Comparison of ENCODE assay signal across 16 cellular contexts in the genomic region with DNA sequence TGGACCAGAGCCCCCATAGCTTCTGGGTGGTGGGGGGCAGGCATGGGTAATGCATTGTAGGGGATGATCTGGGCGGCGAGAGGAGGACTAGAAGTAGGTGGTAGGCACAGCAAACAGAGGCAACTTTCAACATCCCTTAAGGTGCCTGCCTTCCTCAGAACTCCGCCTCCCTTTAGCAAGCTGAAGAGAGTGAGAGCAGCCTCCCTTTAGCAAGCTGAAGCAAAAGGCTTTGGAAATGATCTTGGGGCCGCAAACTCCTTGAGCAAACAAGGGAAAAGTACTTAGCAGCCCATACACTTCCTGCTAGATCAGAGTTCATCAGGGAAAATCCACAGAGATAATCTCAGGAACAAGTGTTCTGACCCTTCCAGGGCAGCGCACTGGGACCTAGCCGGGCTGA. TPM values are rescaled to one million over a fixed set of nuclear protein-coding genes. Genes with fewer than 3 reads are reported as not detected.
DNase-seq lines count a peak whose midpoint lies in the region; ATAC-seq, FAIRE-seq and TF ChIP-seq lines count a peak whose summit lies in the region.
"Not testable (repeated sequence)": the region's sequence is repeated elsewhere in the genome, so short reads cannot be mapped to it uniquely, and the experiment has no call there.
"Had no signal": no experiment of that assay in that cellular context is flagged by ENCODE, and none has a peak within 500 bp of the region (broad histone marks: within the 10 kb centered on the region; RNA-seq: fewer than 3 reads in every experiment).

No MANE protein-coding gene starts in this region.

- H3K4me3 ChIP-seq in A549; colonic mucosa; HepG2 (replicated peaks in 1 of 3; ENCODE audit: insufficient read depth in 1 of 3, low read depth in 2 of 3, low read length in 3 of 3); rectal smooth muscle tissue (ENCODE audit: low read length); transverse colon: not testable (repeated sequence)

- not testable (repeated sequence) for H3K9me3 ChIP-seq in A549; colonic mucosa; HepG2 (ENCODE audit: low read length); transverse colon

- not testable (repeated sequence) for TF ChIP-seq CTCF in A549 (IDR thresholded peaks at IDR 0.05); GM13977 (IDR thresholded peaks at IDR 0.05; ENCODE audit: extremely low read depth, insufficient read depth, missing control alignments); colonic mucosa (IDR thresholded peaks at IDR 0.05); HepG2 (CRISPR knock-in tag; IDR thresholded peaks at IDR 0.05); transverse colon (IDR thresholded peaks at IDR 0.05)

- not testable (repeated sequence) for H3K79me2 ChIP-seq in HepG2 (ENCODE audit: insufficient read depth, low read length)

- H3K4me2 ChIP-seq in A549 = peak overlapping the region; percentile 39; the same call in 2 of the 3 replicates
- H3K4me2 ChIP-seq in HepG2 (ENCODE audit: low read depth, low read length) = not testable (repeated sequence)

- intact Hi-C loops in colonic mucosa (cut with DNase I); HepG2 (cut with micrococcal nuclease; ENCODE audit: unreplicated experiment); transverse colon (cut with DNase I; ENCODE audit: low total_unique reads): not testable (repeated sequence)

- H3K27ac ChIP-seq in A549 = peak overlapping the region in 1 of 2 experiments; percentile 69; a peak in 3 of 6 replicates
- peak overlapping the region; percentile 47 for H3K27ac ChIP-seq in colonic mucosa
- H3K27ac ChIP-seq in HepG2 (ENCODE audit: extremely low read length, insufficient read depth, low read length) = not testable (repeated sequence)
- peak overlapping the region; percentile 32 for H3K27ac ChIP-seq in rectal smooth muscle tissue (ENCODE audit: low read depth, low read length)
- peak overlapping the region; percentile 43 to 69 (median 57) for H3K27ac ChIP-seq in transverse colon

- CTCF ChIA-PET in A549 (lab: Yijun Ruan, JAX); HepG2 (lab: Yijun Ruan, JAX; ENCODE audit: low intra/inter-chr PET ratio, low total read pairs): not testable (repeated sequence)

- TF ChIP-seq EP300 in A549 (IDR thresholded peaks at IDR 0.05); HepG2 (IDR thresholded peaks at IDR 0.05; ENCODE audit: low read depth in 2 of 2, low read length in 2 of 2); HepG2 (CRISPR knock-in tag; IDR thresholded peaks at IDR 0.05; ENCODE audit: borderline replicate concordance); transverse colon (IDR thresholded peaks at IDR 0.05; ENCODE audit: low read depth): not testable (repeated sequence)

- WGBS in A549 (ENCODE audit: missing lambda C conversion rate) = 85% methylated on average over 3 of the region's 6 CpGs
- WGBS in HepG2 (ENCODE audit: low lambda C conversion rate) = no CpG with 5 or more reads among the region's 6 CpGs
- WGBS in transverse colon (ENCODE audit: low coverage in 1 of 2), 2 donors = 67% methylated on average over 3 of the region's 6 CpGs; no CpG with 5 or more reads in 1 of the 2 donors

- in situ Hi-C loops in GM13977 (cut with MboI; ENCODE audit: low pct_unique_long_range_greater_than_20kb, low sequenced_read_pairs, unreplicated experiment); HepG2 (cut with HindIII; ENCODE audit: extremely low pct_ligation_motif_present, low pct_unique_long_range_greater_than_20kb); transverse colon (cut with MboI; ENCODE audit: low pct_ligation_motif_present in 1 of 4, low pct_unique_long_range_greater_than_20kb in 1 of 4, low sequenced_read_pairs in 3 of 4): not testable (repeated sequence)

- DNase-seq in A549 (ENCODE audit: low read depth in 1 of 2, low spot score in 1 of 2) = peak in 1 of 2 experiments; percentile 10
- peak; percentile 0 for DNase-seq in GM13977 (ENCODE audit: low spot score)
- DNase-seq in colonic mucosa = peak; percentile 27
- peak; percentile 7 for DNase-seq in islet precursor cell
- not testable (repeated sequence) for DNase-seq in HepG2 (ENCODE audit: low spot score); transverse colon

- H4K20me1 ChIP-seq in HepG2 (ENCODE audit: insufficient read depth, low read length) = not testable (repeated sequence)

- ATAC-seq in A549 (peak in 1 of 2 experiments; percentile 56; a peak in 4 of 6 replicates), HepG2 (peak; percentile 35; the same call in 2 of the 3 replicates)

- POLR2A ChIA-PET in A549 (lab: Yijun Ruan, JAX); HepG2 (lab: Yijun Ruan, JAX): not testable (repeated sequence)

- H3K27me3 ChIP-seq in colonic mucosa; HepG2 (ENCODE audit: control insufficient read depth in 1 of 2, insufficient read depth in 2 of 2, low read length in 2 of 2); rectal smooth muscle tissue (ENCODE audit: control insufficient read depth, insufficient read depth, low read length); transverse colon: not testable (repeated sequence)

- not testable (repeated sequence) for TF ChIP-seq POLR2A in A549 (IDR thresholded peaks at IDR 0.05; ENCODE audit: low read length); HepG2 (IDR thresholded peaks at IDR 0.05; ENCODE audit: insufficient read depth in 1 of 2, low read depth in 2 of 2, low read length in 2 of 2); transverse colon (IDR thresholded peaks at IDR 0.05)

- H3K36me3 ChIP-seq in colonic mucosa; HepG2 (replicated peaks in 1 of 2; ENCODE audit: control insufficient read depth in 1 of 2, insufficient read depth in 2 of 2, low read length in 2 of 2); rectal smooth muscle tissue (ENCODE audit: control insufficient read depth, insufficient read depth, low read length); transverse colon: not testable (repeated sequence)

- not testable (repeated sequence) for BruUV-seq in HepG2 (replicated peaks; lab: Mats Ljungman, UMichigan)

- H2AFZ ChIP-seq in HepG2 (ENCODE audit: low read length) = not testable (repeated sequence)

- H3K9ac ChIP-seq in colonic mucosa (ENCODE audit: low read depth in 2 of 2, low read length in 2 of 2); HepG2 (ENCODE audit: insufficient read depth, low read depth, low read length); rectal smooth muscle tissue (ENCODE audit: low read length): not testable (repeated sequence)

- not testable (repeated sequence) for H3K4me1 ChIP-seq in A549; colonic mucosa; HepG2 (ENCODE audit: insufficient read depth, low read length); rectal smooth muscle tissue (ENCODE audit: control insufficient read depth, insufficient read depth, low read length)
- H3K4me1 ChIP-seq in transverse colon = peaks cover 0 to 10% (median 1%) of the 10 kb centered on the region in 4 donors

- not testable (repeated sequence) for TF ChIP-seq RAD21 in A549 (conservative IDR thresholded peaks at IDR 0.05 in 1 of 2, IDR thresholded peaks at IDR 0.05 in 1 of 2); HepG2 (CRISPR knock-in tag; IDR thresholded peaks at IDR 0.05)

- FAIRE-seq in A549 (lab: Jason Lieb, UNC); HepG2 (lab: Jason Lieb, UNC): not testable (repeated sequence)

RNA-seq across cellular contexts. Expression of a gene that starts 18.3 kb away (rescaled TPM):
- polyA plus RNA-seq in A549 (2011; rRNA removed) = 92.3 and 155 TPM in 2 replicates
- polyA plus RNA-seq in A549 (2012; cell fraction: cytosol; rRNA removed) = 184 and 202 TPM in 2 replicates
- 317 and 331 TPM in 2 replicates for polyA plus RNA-seq in A549 (2012; cell fraction: nucleus; rRNA removed)
- 71.6 to 79.6 TPM (median 76.1 TPM) in 3 replicates for polyA plus RNA-seq in A549 (2017; fragmentation: RNase III; extraction: RNeasy Plus Mini Kit Qiagen cat#74134 plus additional on column Dnase treatment)
- 433 and 504 TPM in 2 replicates for polyA minus RNA-seq in A549 (2011; rRNA and poly(A)+ RNA removed)
- 1 to 10 TPM; 6.3 to 9.3 TPM for total RNA-seq in colonic mucosa
- total RNA-seq in HepG2 (2016; rRNA removed; fragmentation: Illumina TruSeq; extraction: Trizol) = not detected in 2 replicates
- total RNA-seq in HepG2 (2016; cell fraction: cytosol; rRNA removed; fragmentation: Illumina TruSeq; extraction: Trizol; ENCODE audit: low read depth) = not detected in 2 replicates
- not detected in 2 replicates for total RNA-seq in HepG2 (2016; cell fraction: insoluble cytoplasmic fraction; rRNA removed; fragmentation: Illumina TruSeq; extraction: Trizol)
- not detected in 2 replicates for total RNA-seq in HepG2 (2016; cell fraction: membrane; rRNA removed; fragmentation: Illumina TruSeq; extraction: Trizol)
- total RNA-seq in HepG2 (2016; cell fraction: nucleus; rRNA removed; fragmentation: Illumina TruSeq; extraction: Trizol) = not detected in 2 replicates
- polyA plus RNA-seq in HepG2 (2011; rRNA removed) = not detected in 2 replicates
- polyA plus RNA-seq in HepG2 (2011; cell fraction: cytosol; rRNA removed) = not detected in 2 replicates
- not detected in 2 replicates for polyA plus RNA-seq in HepG2 (2011; cell fraction: nucleus; rRNA removed)
- not detected in 2 replicates for polyA plus RNA-seq in HepG2 (2012)
- polyA plus RNA-seq in HepG2 (2016; cell fraction: cytosol; fragmentation: Illumina TruSeq; extraction: Trizol; ENCODE audit: low read depth) = not detected in 2 replicates
- not detected in 2 replicates for polyA plus RNA-seq in HepG2 (2016; cell fraction: insoluble cytoplasmic fraction; fragmentation: Illumina TruSeq; extraction: Trizol; ENCODE audit: low read depth)
- not detected in 2 replicates for polyA plus RNA-seq in HepG2 (2016; cell fraction: membrane; fragmentation: Illumina TruSeq; extraction: Trizol; ENCODE audit: low read depth)
- not detected in 2 replicates for polyA plus RNA-seq in HepG2 (2016; cell fraction: nucleus; fragmentation: Illumina TruSeq; extraction: Trizol; ENCODE audit: insufficient read depth, low read depth)
- polyA minus RNA-seq in HepG2 (2011; rRNA and poly(A)+ RNA removed; ENCODE audit: low replicate concordance) = 29.0 TPM in 1 of 2 replicates, not detected in the other
- not detected in 2 replicates for polyA minus RNA-seq in HepG2 (2011; cell fraction: cytosol; rRNA and poly(A)+ RNA removed)
- polyA minus RNA-seq in HepG2 (2011; cell fraction: nucleus; rRNA and poly(A)+ RNA removed) = not detected in 2 replicates
- total RNA-seq in transverse colon = 10 to 100 TPM in 1 of 4 donors, 1 to 10 TPM in 3; 1.1 to 23.9 (median 2.9) TPM
- total RNA-seq: Calu3; CD4-positive, alpha-beta T cell; CD8-positive, alpha-beta memory T cell; Daoy; G401; GM23248; H1; H7 had no signal
- polyA plus RNA-seq: CD14-positive monocyte; CD8-positive, alpha-beta memory T cell; GM23248 had no signal
